Comparison of ENCODE assay signal across 17 cellular contexts in genomic region chr2:81077396-81077795, GRCh38.
DNase-seq lines count a peak whose midpoint lies in the region; ATAC-seq and TF ChIP-seq lines count a peak whose summit lies in the region.
"Had no signal": no experiment of that assay in that cellular context is flagged by ENCODE, and none has a peak within 500 bp of the region (broad histone marks: within the 10 kb centered on the region; RNA-seq: fewer than 3 reads in every experiment).

No MANE protein-coding gene starts in this region.

- H3K23me2 ChIP-seq in H9 (ENCODE audit: insufficient read length, low read depth, low read length, poor library complexity, severe bottlenecking) = no peaks in the 10 kb centered on the region

- no peak overlapping the region for H3K4ac ChIP-seq in H9 (ENCODE audit: low read depth, low read length)

- no peak overlapping the region for H3T11ph ChIP-seq in H9 (ENCODE audit: low read length)

- H3K9me3 Mint-ChIP-seq in H9 = peaks cover 0 to 4% of the 10 kb centered on the region in 2 experiments; a peak in 1 of 5 replicates
- no peaks in the 10 kb centered on the region for H3K9me3 Mint-ChIP-seq in progenitor cell of endocrine pancreas (ENCODE audit: low read depth)
- peaks cover 14 to 30% (median 16%) of the 10 kb centered on the region in 3 donors for H3K9me3 Mint-ChIP-seq in T-cell

- H3K4me3 Mint-ChIP-seq in H9 (no peak overlapping the region), progenitor cell of endocrine pancreas (ENCODE audit: low read depth) (no peak overlapping the region), T-cell (no peak overlapping the region)
- H3K4me3 Mint-ChIP-seq: CD14-positive monocyte had no signal

- H3K4me1 Mint-ChIP-seq in H9 (peaks cover 43 to 45% of the 10 kb centered on the region in 2 experiments), progenitor cell of endocrine pancreas (ENCODE audit: low read depth) (peaks cover 7% of the 10 kb centered on the region), T-cell (no peaks in the 10 kb centered on the region)
- H3K4me1 Mint-ChIP-seq: CD14-positive monocyte had no signal

- peak overlapping the region; percentile 25 for H3K4me2 ChIP-seq in H9 (ENCODE audit: insufficient read depth, insufficient read length, low read length)
- H3K4me2 ChIP-seq: A549 had no signal

- no peaks in the 10 kb centered on the region for H4K20me1 ChIP-seq in H9 (ENCODE audit: control insufficient read depth, insufficient read depth, insufficient read length)

- intact Hi-C loops in Panc1 (cut with micrococcal nuclease; ENCODE audit: unreplicated experiment) (no loop called here), ovary (cut with DNase I) (no loop called here)

- H2BK15ac ChIP-seq in H9 (ENCODE audit: low read depth, low read length) = no peak overlapping the region

- H2AFZ ChIP-seq in H9 (ENCODE audit: low read length) = no peak overlapping the region

- no peak overlapping the region for H3K18ac ChIP-seq in H9 (ENCODE audit: insufficient read length, low read depth, low read length)

- peak; percentile 51 for DNase-seq in H9
- DNase-seq in Panc1 (ENCODE audit: low read depth, low spot score) = no peak
- DNase-seq in iPS DF 19.7 (ENCODE audit: low read depth, low spot score) = peak; percentile 28
- no peak for DNase-seq in progenitor cell of endocrine pancreas (ENCODE audit: low spot score, unreplicated experiment)
- DNase-seq in T-cell = no peak
- no peak for DNase-seq in C1 segment of cervical spinal cord (lab: John Stamatoyannopoulos, UW)
- DNase-seq in ovary = no peak
- DNase-seq: DMS53, NCI-H1694, NCI-H2107, NCI-H226, NCI-H69, SIG-M5 had no signal

- no TSS peak for BruUV-seq in Panc1 (replicated peaks; lab: Mats Ljungman, UMichigan)

- no peaks in the 10 kb centered on the region for H3K79me1 ChIP-seq in H9 (ENCODE audit: insufficient read depth, low read depth, low read length, poor library complexity, severe bottlenecking)

- in situ Hi-C loops in Panc1 (cut with HindIII; ENCODE audit: low pct_unique_long_range_greater_than_20kb, low sequenced_read_pairs) = no loop called here

- H3K9ac ChIP-seq in H9 (ENCODE audit: extremely low read depth, insufficient read length, low read length) = no peak overlapping the region

- H2BK120ac ChIP-seq in H9 (ENCODE audit: low read depth, low read length, poor library complexity, severe bottlenecking) = no peak overlapping the region

- H3K36me3 ChIP-seq in Panc1 (ENCODE audit: control insufficient read depth, insufficient read depth, low read length) (no peaks in the 10 kb centered on the region), ovary (no peaks in the 10 kb centered on the region)

- no peak for TF ChIP-seq POLR2A in ovary (IDR thresholded peaks at IDR 0.05)

- no peak for TF ChIP-seq CTCF in H9 (conservative IDR thresholded peaks at IDR 0.05)
- no peak for TF ChIP-seq CTCF in Panc1 (IDR thresholded peaks at IDR 0.05)
- no peak for TF ChIP-seq CTCF in progenitor cell of endocrine pancreas (IDR thresholded peaks at IDR 0.05; ENCODE audit: unreplicated experiment)
- no peak for TF ChIP-seq CTCF in ovary (IDR thresholded peaks at IDR 0.05)

- ATAC-seq in Panc1 (peak; percentile 63; the same call in 1 of the 2 replicates), T-cell (replicated peaks in 1 of 4) (no peak)
- ATAC-seq: A549, GM12878, K562 had no signal

- H3K23ac ChIP-seq in H9 (ENCODE audit: insufficient read length, low read depth, low read length) = no peak overlapping the region

- CTCF ChIA-PET in Panc1 (lab: Charles Lee) = no interaction called here
- CTCF ChIA-PET in T-cell (lab: Charles Lee) = no interaction called here

- H4K8ac ChIP-seq in H9 (replicated peaks; ENCODE audit: insufficient read length, low read depth, low read length) = no peak overlapping the region

- H4K91ac ChIP-seq in H9 (ENCODE audit: insufficient read length, low read depth, low read length) = no peak overlapping the region

- no peak overlapping the region for H2AK5ac ChIP-seq in H9 (ENCODE audit: insufficient read length, low read length)

- no peak for TF ChIP-seq EP300 in ovary (IDR thresholded peaks at IDR 0.05)

- H3K27me3 ChIP-seq in H9 (ENCODE audit: insufficient read depth, low read length) = no peaks in the 10 kb centered on the region
- no peaks in the 10 kb centered on the region for H3K27me3 ChIP-seq in Panc1 (ENCODE audit: control insufficient read depth, insufficient read depth, low read length)
- H3K27me3 ChIP-seq in ovary = no peaks in the 10 kb centered on the region

- peak overlapping the region; percentile 82 to 94 (median 84); a peak in 6 of 7 replicates for H3K27ac Mint-ChIP-seq in H9
- H3K27ac Mint-ChIP-seq in progenitor cell of endocrine pancreas = peak overlapping the region; percentile 1
- no peak overlapping the region for H3K27ac Mint-ChIP-seq in T-cell
- H3K27ac Mint-ChIP-seq: CD14-positive monocyte had no signal

- H2BK5ac ChIP-seq in H9 (ENCODE audit: insufficient read length, low read length) = no peak overlapping the region

- H3K36me3 Mint-ChIP-seq in H9 (ENCODE audit: insufficient read depth in 1 of 3, low read depth in 3 of 3) = 0 out of 7 replicates have a peak, but pooled peaks cover 0 to 4% (median 0%) of the 10 kb centered on the region in 3 experiments
- no peaks in the 10 kb centered on the region for H3K36me3 Mint-ChIP-seq in progenitor cell of endocrine pancreas (ENCODE audit: insufficient read depth)
- no peaks in the 10 kb centered on the region for H3K36me3 Mint-ChIP-seq in T-cell
- H3K36me3 Mint-ChIP-seq: CD14-positive monocyte had no signal

- POLR2A ChIA-PET in Panc1 (lab: Charles Lee) (interaction anchor here (0.5 to 0.7 kb wide), 2 partner anchors 436 to 524 kb away, joined by 3 read pairs; no protein-coding TSS in a partner anchor), T-cell (lab: Charles Lee) (no interaction called here)

- H3K4me3 ChIP-seq in Panc1 (ENCODE audit: low read depth in 2 of 2, low read length in 2 of 2) (no peak overlapping the region), ovary (no peak overlapping the region)
- H3K4me3 ChIP-seq: A549, GM12878, K562 had no signal

- H4K5ac ChIP-seq in H9 (ENCODE audit: insufficient read length, low read depth, low read length) = no peak overlapping the region

- WGBS in H9 (ENCODE audit: extremely low coverage, insufficient read length, low lambda C conversion rate) = no CpG with 5 or more reads among the region's 5 CpGs
- WGBS in ovary, 3 donors = 62 to 70% (median 68%) methylated on average over 5 of the region's 5 CpGs

- no peaks in the 10 kb centered on the region for H3K79me2 ChIP-seq in H9 (ENCODE audit: insufficient read depth, low read length)

- no peaks in the 10 kb centered on the region for H3K27me3 Mint-ChIP-seq in H9 (ENCODE audit: low read depth)
- H3K27me3 Mint-ChIP-seq in progenitor cell of endocrine pancreas = no peaks in the 10 kb centered on the region
- H3K27me3 Mint-ChIP-seq in T-cell = no peaks in the 10 kb centered on the region

- H3K14ac ChIP-seq in H9 (ENCODE audit: insufficient read depth, low read length) = no peak overlapping the region

- H2BK20ac ChIP-seq in H9 (ENCODE audit: low read depth, low read length, poor library complexity, severe bottlenecking) = no peak overlapping the region

- no peak overlapping the region for H3K56ac ChIP-seq in H9 (ENCODE audit: insufficient read length, low read depth, low read length)

- H3K27ac ChIP-seq in H9 (ENCODE audit: insufficient read length, low read depth, low read length) (no peak overlapping the region), Panc1 (ENCODE audit: low read length) (no peak overlapping the region), ovary (no peak overlapping the region)
- H3K27ac ChIP-seq: A549 had no signal

- no peaks in the 10 kb centered on the region; the same call in 1 of the 2 replicates for H3K4me1 ChIP-seq in H9 (ENCODE audit: insufficient read depth, low read length)
- no peaks in the 10 kb centered on the region for H3K4me1 ChIP-seq in Panc1 (ENCODE audit: control insufficient read depth, insufficient read depth, low read length)
- H3K4me1 ChIP-seq in ovary (ENCODE audit: insufficient read depth) = no peaks in the 10 kb centered on the region
- H3K4me1 ChIP-seq: A549 had no signal

- no peak overlapping the region for H2BK12ac ChIP-seq in H9 (ENCODE audit: insufficient read length, low read depth, low read length)

- H3K9me3 ChIP-seq in H9 (ENCODE audit: control insufficient read depth, low read depth, low read length) = no peaks in the 10 kb centered on the region
- 0 out of 2 replicates have a peak, but pooled peaks cover 5% of the 10 kb centered on the region for H3K9me3 ChIP-seq in Panc1 (ENCODE audit: control insufficient read depth, insufficient read depth, low read depth, low read length)
- no peaks in the 10 kb centered on the region for H3K9me3 ChIP-seq in ovary

Comparison
In these comparisons a context has a peak if more than half of its experiments do, and no peak if none do; other contexts are left out.
1. DNase-seq: peak in H9 (single experiment) and iPS DF 19.7 (single experiment); none in Panc1 (single experiment), progenitor cell of endocrine pancreas (single experiment), T-cell (0 of 34), C1 segment of cervical spinal cord (0 of 14) and ovary (0 of 5).
2. H3K27ac Mint-ChIP-seq: peak in H9 (3 of 3) and progenitor cell of endocrine pancreas (single experiment); none in T-cell (0 of 2).